Comparison of ENCODE assay signal across 33 cellular contexts in the genomic region with DNA sequence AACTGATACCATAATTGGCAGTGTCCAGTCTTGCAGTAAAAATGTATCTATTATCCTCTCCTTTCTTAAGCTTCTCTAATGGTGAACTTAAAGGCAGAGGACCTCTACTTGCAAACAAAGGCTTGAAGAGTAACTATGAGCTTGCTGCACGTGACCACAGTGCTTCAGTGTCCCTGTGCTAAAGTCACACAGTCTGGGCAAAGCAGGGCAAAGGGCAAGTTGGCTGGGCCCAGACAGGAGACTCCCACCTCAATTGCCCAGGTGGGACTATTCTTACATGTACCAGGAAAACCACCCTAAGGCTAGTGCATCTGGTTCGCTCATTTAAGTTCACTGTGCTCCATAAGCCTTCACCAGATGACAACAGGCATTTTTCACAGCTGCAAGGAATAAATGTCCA.
"Had no signal": no experiment of that assay in that cellular context is flagged by ENCODE, and none has a peak within 500 bp of the region (broad histone marks: within the 10 kb centered on the region; RNA-seq: fewer than 3 reads in every experiment).

No MANE protein-coding gene starts in this region.

- H3K9me3 ChIP-seq: adrenal gland, ascending aorta, body of pancreas, breast epithelium had no signal

- H3K4me1 ChIP-seq: adrenal gland, ascending aorta, body of pancreas, breast epithelium had no signal

- H3K27me3 ChIP-seq: adrenal gland, ascending aorta, body of pancreas, brain microvascular endothelial cell, breast epithelium, cardiac muscle cell had no signal

- ATAC-seq: activated naive CD4-positive, alpha-beta T cell treated with anti-CD3 and anti-CD28 coated beads, Interleukin-2, amount 50 U/mL, for 72 hours; activated naive CD8-positive, alpha-beta T cell treated with anti-CD3 and anti-CD28 coated beads, Interleukin-2, amount 50 U/mL, for 24 hours; activated T-cell treated with anti-CD3 and anti-CD28 coated beads, Interleukin-2, amount 50 U/mL, for 4 hours; activated T-cell treated with anti-CD3 and anti-CD28 coated beads, Interleukin-2, amount 50 U/mL, for 72 hours; activated T-helper 17 cell treated with anti-CD3 and anti-CD28 coated beads, Interleukin-2, amount 50 U/mL, for 72 hours; body of pancreas had no signal

- FAIRE-seq: astrocyte had no signal

- DNase-seq: activated effector memory CD4-positive, alpha-beta T cell treated with anti-CD3 and anti-CD28 coated beads, Interleukin-2, amount 50 U/mL, for 16 hours; activated effector memory CD4-positive, alpha-beta T cell treated with Interleukin-2 at 50 U/mL for 16 hours; activated gamma-delta T cell; activated gamma-delta T cell treated with Interleukin-2 at 50 U/mL for 16 hours; activated naive CD4-positive, alpha-beta T cell; activated naive CD4-positive, alpha-beta T cell treated with anti-CD3 and anti-CD28 coated beads for 36 hours; activated naive CD4-positive, alpha-beta T cell treated with anti-CD3 and anti-CD28 coated beads, Interleukin-2, amount 10 ng/mL, durations not matched to agents 7 days and 5 days; activated naive CD4-positive, alpha-beta T cell treated with anti-CD3 and anti-CD28 coated beads, Interleukin-2, amount 50 U/mL, for 16 hours; activated naive CD4-positive, alpha-beta T cell treated with Interleukin-2 at 50 U/mL for 16 hours; activated naive CD8-positive, alpha-beta T cell treated with anti-CD3 and anti-CD28 coated beads for 36 hours; activated naive CD8-positive, alpha-beta T cell treated with anti-CD3 and anti-CD28 coated beads, Interleukin-2, amount 10 ng/mL, durations not matched to agents 7 days and 5 days; activated naive CD8-positive, alpha-beta T cell treated with anti-CD3 and anti-CD28 coated beads, Interleukin-2, amount 50 U/mL, for 24 hours; activated T-cell treated with anti-CD3 and anti-CD28 coated beads, Interleukin-2, amount 50 U/mL, for 1 hour; activated T-cell treated with anti-CD3 and anti-CD28 coated beads, Interleukin-2, amount 50 U/mL, for 24 hours; activated T-cell treated with anti-CD3 and anti-CD28 coated beads, Interleukin-2, amount 50 U/mL, for 4 hours; activated T-cell treated with anti-CD3 and anti-CD28 coated beads, Interleukin-2, amount 50 U/mL, for 48 hours; activated T-cell treated with anti-CD3 and anti-CD28 coated beads, Interleukin-2, amount 50 U/mL, for 72 hours; adrenal gland; amniotic stem cell; amygdala; anterior cingulate cortex; aorta; body of pancreas; brain microvascular endothelial cell; caudate nucleus; central memory CD4-positive, alpha-beta T cell; cerebellar nuclear complex had no signal

- H3K27ac ChIP-seq: adrenal gland, ascending aorta, body of pancreas, brain microvascular endothelial cell, breast epithelium, cardiac muscle cell had no signal

- H3K36me3 ChIP-seq: adrenal gland, ascending aorta, brain microvascular endothelial cell, breast epithelium, cardiac muscle cell had no signal

- H3K4me3 ChIP-seq: adrenal gland, ascending aorta, body of pancreas, breast epithelium, cardiac muscle cell had no signal
